In genomic region chr17:62131271-62131670, GRCh38 we compare ENCODE assay signal across 3 cellular contexts.
DNase-seq lines count a peak whose midpoint lies in the region; ATAC-seq, FAIRE-seq and TF ChIP-seq lines count a peak whose summit lies in the region.
"Not testable (repeated sequence)": the region's sequence is repeated elsewhere in the genome, so short reads cannot be mapped to it uniquely, and the experiment has no call there.

No MANE protein-coding gene starts in this region.

- SMC1A ChIA-PET in GM12878 (lab: Charles Lee; ENCODE audit: uncharacterized antibody, unreplicated experiment): not testable (repeated sequence)

- H2BK20ac ChIP-seq in H1 (ENCODE audit: low read length): not testable (repeated sequence)

- not testable (repeated sequence) for H4K5ac ChIP-seq in H1 (ENCODE audit: insufficient read length, low read depth, low read length)

- in situ Hi-C loops in GM12878 (cut with MboI): not testable (repeated sequence)

- not testable (repeated sequence) for H3K23me2 ChIP-seq in H1 (ENCODE audit: low read depth, low read length)

- H3K4me2 ChIP-seq in GM12878 (ENCODE audit: control insufficient read depth, insufficient read depth); H1 (ENCODE audit: insufficient read depth in 1 of 2, low read depth in 2 of 2, low read length in 2 of 2): not testable (repeated sequence)

- not testable (repeated sequence) for H3K79me1 ChIP-seq in H1 (ENCODE audit: low read depth, low read length)

- not testable (repeated sequence) for H4K91ac ChIP-seq in H1 (replicated peaks; ENCODE audit: insufficient read length, low read length)

- H3K27me3 ChIP-seq in GM12878 (replicated peaks in 1 of 2; ENCODE audit: control insufficient read depth in 2 of 2, insufficient read depth in 2 of 2, low read length in 1 of 2); H1 (replicated peaks in 1 of 4; ENCODE audit: control insufficient read depth in 3 of 4, extremely low read depth in 1 of 4, insufficient read depth in 3 of 4, low read length in 3 of 4): not testable (repeated sequence)
- H3K27me3 ChIP-seq in spleen (replicated peaks in 1 of 7): peaks cover 0 to 13% (median 0%) of the 10 kb centered on the region in 7 donors

- WGBS in GM12878 (ENCODE audit: insufficient coverage, insufficient replicate concordance, low lambda C conversion rate, missing lambda C conversion rate): 57% methylated on average over 6 of the region's 6 CpGs
- WGBS in H1 (ENCODE audit: extremely low coverage in 1 of 2, insufficient coverage in 1 of 2, insufficient read length in 1 of 2, insufficient replicate concordance in 2 of 2, low coverage in 1 of 2, low lambda C conversion rate in 2 of 2, missing lambda C conversion rate in 1 of 2), 2 experiments: 88% methylated on average over 6 of the region's 6 CpGs; no CpG with 5 or more reads in 1 of the 2 experiments
- 93 to 96% (median 94%) methylated on average over 6 of the region's 6 CpGs for WGBS in spleen, 5 donors

- not testable (repeated sequence) for H2BK15ac ChIP-seq in H1 (ENCODE audit: low read length)

- H3K18ac ChIP-seq in H1 (ENCODE audit: extremely low read depth, low read length): not testable (repeated sequence)

- not testable (repeated sequence) for H2BK120ac ChIP-seq in H1 (replicated peaks; ENCODE audit: low read depth, low read length)

- intact Hi-C loops in GM12878 (cut with micrococcal nuclease; ENCODE audit: unreplicated experiment); spleen (cut with DNase I; ENCODE audit: low total_unique reads): not testable (repeated sequence)

- H4K20me1 ChIP-seq in GM12878 (ENCODE audit: control insufficient read depth, insufficient read depth); H1 (replicated peaks in 1 of 2; ENCODE audit: control insufficient read depth in 1 of 2, insufficient read depth in 2 of 2, low read length in 2 of 2): not testable (repeated sequence)

- DNase-seq in GM12878 (ENCODE audit: low read depth, low spot score); H1 (ENCODE audit: low read depth in 1 of 2, low spot score in 2 of 2): not testable (repeated sequence)
- peak; percentile 20 for DNase-seq in spleen

- not testable (repeated sequence) for TF ChIP-seq EP300 in GM12878 (IDR thresholded peaks at IDR 0.05; ENCODE audit: borderline replicate concordance in 1 of 2, control insufficient read depth in 1 of 2, low read depth in 2 of 2, low read length in 2 of 2); H1 (IDR thresholded peaks at IDR 0.05; ENCODE audit: borderline replicate concordance in 1 of 2, low read depth in 2 of 2, low read length in 2 of 2)

- not testable (repeated sequence) for H3K9ac ChIP-seq in GM12878 (ENCODE audit: control insufficient read depth, insufficient read depth, low read length); H1 (replicated peaks in 1 of 4; ENCODE audit: extremely low read depth in 1 of 4, low read depth in 3 of 4, low read length in 3 of 4)

- H2AFZ ChIP-seq in GM12878 (ENCODE audit: control insufficient read depth, low read depth, low read length); H1 (ENCODE audit: low read length): not testable (repeated sequence)

- H3K4me3 ChIP-seq in GM12878; H1 (ENCODE audit: extremely low read depth in 1 of 4, insufficient read depth in 2 of 4, low read depth in 3 of 4, low read length in 4 of 4); spleen: not testable (repeated sequence)

- CTCF ChIA-PET in GM12878 (lab: Yijun Ruan, JAX); H1 (lab: Charles Lee; ENCODE audit: partially characterized antibody): not testable (repeated sequence)

- not testable (repeated sequence) for ATAC-seq in GM12878

- not testable (repeated sequence) for H3K4me1 ChIP-seq in GM12878 (ENCODE audit: control insufficient read depth, insufficient read depth, low read length); H1 (replicated peaks in 1 of 4; ENCODE audit: control insufficient read depth in 3 of 4, insufficient read depth in 4 of 4, low read length in 3 of 4); spleen

- H3K56ac ChIP-seq in H1 (replicated peaks; ENCODE audit: insufficient read length, low read depth, low read length): not testable (repeated sequence)

- not testable (repeated sequence) for H4K8ac ChIP-seq in H1 (ENCODE audit: extremely low read depth, insufficient read depth, low read length)

- H2BK12ac ChIP-seq in H1 (ENCODE audit: low read depth, low read length): not testable (repeated sequence)

- TF ChIP-seq RAD21 in GM12878 (IDR thresholded peaks at IDR 0.05; ENCODE audit: insufficient read depth, low read depth, low read length); H1 (IDR thresholded peaks at IDR 0.05 in 1 of 2, conservative IDR thresholded peaks at IDR 0.05 in 1 of 2; ENCODE audit: low read depth in 2 of 2, low read length in 2 of 2): not testable (repeated sequence)

- not testable (repeated sequence) for TF ChIP-seq POLR2A in GM12878 (IDR thresholded peaks at IDR 0.05; ENCODE audit: low read depth, low read length); H1 (IDR thresholded peaks at IDR 0.05; ENCODE audit: control extremely low read depth in 1 of 2, low read depth in 2 of 2, low read length in 2 of 2); spleen (IDR thresholded peaks at IDR 0.05)

- TF ChIP-seq CTCF in GM12878 (IDR thresholded peaks at IDR 0.05 in 2 of 3, conservative IDR thresholded peaks at IDR 0.05 in 1 of 3; ENCODE audit: control insufficient read depth in 2 of 3, extremely low read depth in 1 of 3, insufficient read depth in 1 of 3, low read depth in 3 of 3, low read length in 3 of 3); H1 (IDR thresholded peaks at IDR 0.05; ENCODE audit: control extremely low read depth in 1 of 3, insufficient read depth in 1 of 3, low read depth in 1 of 3, low read length in 3 of 3); spleen (IDR thresholded peaks at IDR 0.05 in 8 of 11, conservative IDR thresholded peaks at IDR 0.05 in 3 of 11): not testable (repeated sequence)

- not testable (repeated sequence) for H3K4ac ChIP-seq in H1 (replicated peaks; ENCODE audit: insufficient read length, low read depth, low read length)

- not testable (repeated sequence) for H3K36me3 ChIP-seq in GM12878 (ENCODE audit: control insufficient read depth in 2 of 2, insufficient read depth in 2 of 2, low read length in 1 of 2); H1 (ENCODE audit: control insufficient read depth in 2 of 4, insufficient read depth in 4 of 4, low read length in 3 of 4); spleen

- H3K27ac ChIP-seq in GM12878 (ENCODE audit: control insufficient read depth, insufficient read depth); H1 (ENCODE audit: low read depth, low read length); spleen: not testable (repeated sequence)

- BruUV-seq in GM12878 (replicated peaks; lab: Mats Ljungman, UMichigan): not testable (repeated sequence)

- not testable (repeated sequence) for FAIRE-seq in GM12878 (lab: Jason Lieb, UNC); H1 (lab: Jason Lieb, UNC)

- H3K23ac ChIP-seq in H1 (ENCODE audit: insufficient read length): not testable (repeated sequence)

- H3K79me2 ChIP-seq in GM12878 (ENCODE audit: control insufficient read depth, insufficient read depth, low read length); H1 (ENCODE audit: control insufficient read depth in 1 of 2, insufficient read depth in 2 of 2, low read length in 2 of 2): not testable (repeated sequence)

- H2BK5ac ChIP-seq in H1 (ENCODE audit: low read depth, low read length): not testable (repeated sequence)

- not testable (repeated sequence) for H2AK5ac ChIP-seq in H1 (ENCODE audit: low read depth, low read length)

- H3K9me3 ChIP-seq in GM12878 (replicated peaks; ENCODE audit: control insufficient read depth, insufficient read depth, low read length); H1 (ENCODE audit: insufficient read depth in 2 of 2, low read depth in 1 of 2, low read length in 1 of 2); spleen: not testable (repeated sequence)

- H3K14ac ChIP-seq in H1 (ENCODE audit: insufficient read length): peak overlapping the region; percentile 61

- RAD21 ChIA-PET in GM12878 (lab: Charles Lee; ENCODE audit: unreplicated experiment): not testable (repeated sequence)

- POLR2A ChIA-PET in GM12878 (lab: Charles Lee); H1 (lab: Charles Lee; ENCODE audit: partially characterized antibody): not testable (repeated sequence)

TF ChIP-seq in GM12878, 131 proteins besides CTCF, POLR2A, EP300 and RAD21:
- peak in 1 of 2 experiments; percentile 89; a peak in 1 of 4 replicates for TF ChIP-seq ETV6 (conservative IDR thresholded peaks at IDR 0.05 in 1 of 2, IDR thresholded peaks at IDR 0.05 in 1 of 2; ENCODE audit: borderline replicate concordance in 1 of 2, low read depth in 1 of 2)
- TF ChIP-seq NFXL1 (IDR thresholded peaks at IDR 0.05; ENCODE audit: borderline replicate concordance): peak; percentile 33; the same call in 1 of the 2 replicates
